ENCODE assay signal across 8 cellular contexts in genomic region chr7:99380032-99380822, GRCh38. TPM values are rescaled to one million over a fixed set of nuclear protein-coding genes. Genes with fewer than 3 reads are reported as not detected.
DNase-seq lines count a peak whose midpoint lies in the region; ATAC-seq and TF ChIP-seq lines count a peak whose summit lies in the region.

No MANE protein-coding gene starts in this region.

- H3K9me3 ChIP-seq in SU-DHL-6 (ENCODE audit: insufficient read depth, low read length) (no peaks in the 10 kb centered on the region), uterus (no peaks in the 10 kb centered on the region)
- no peaks in the 10 kb centered on the region for H3K9me3 ChIP-seq in effector memory CD4-positive, alpha-beta T cell (ENCODE audit: control insufficient read depth, low read length)
- H3K9me3 ChIP-seq in naive thymus-derived CD4-positive, alpha-beta T cell (ENCODE audit: control insufficient read depth in 2 of 3, low read length in 3 of 3), result no peaks in the 10 kb centered on the region

- H3K27ac ChIP-seq in SU-DHL-6 (ENCODE audit: low read depth, low read length) (peak overlapping the region; percentile 88), uterus (peak overlapping the region; percentile 60 to 84)
- peak overlapping the region; percentile 98 for H3K27ac ChIP-seq in effector memory CD4-positive, alpha-beta T cell (ENCODE audit: insufficient read depth, low read length, poor library complexity, severe bottlenecking)
- peak overlapping the region; percentile 96 for H3K27ac ChIP-seq in naive thymus-derived CD4-positive, alpha-beta T cell (ENCODE audit: low read depth, low read length)

- H3K36me3 ChIP-seq in SU-DHL-6 (ENCODE audit: low read length), result 0 out of 2 replicates have a peak, but pooled peaks cover 2% of the 10 kb centered on the region
- peaks cover 22% of the 10 kb centered on the region for H3K36me3 ChIP-seq in effector memory CD4-positive, alpha-beta T cell (ENCODE audit: control insufficient read depth, insufficient read depth, low read length)
- peaks cover 0 to 14% (median 9%) of the 10 kb centered on the region in 3 experiments for H3K36me3 ChIP-seq in naive thymus-derived CD4-positive, alpha-beta T cell (ENCODE audit: control insufficient read depth in 2 of 3, insufficient read depth in 3 of 3, low read length in 3 of 3)
- no peaks in the 10 kb centered on the region for H3K36me3 ChIP-seq in uterus

- peak overlapping the region; percentile 87 to 99 (median 98) for H3K27ac Mint-ChIP-seq in naive thymus-derived CD4-positive, alpha-beta T cell

- no peak overlapping the region for H2AFZ ChIP-seq in SU-DHL-6 (ENCODE audit: low read depth, low read length, severe bottlenecking)

- H3F3A ChIP-seq in SU-DHL-6 (ENCODE audit: insufficient read depth), result peaks cover 30% of the 10 kb centered on the region

- CTCF ChIA-PET in naive thymus-derived CD4-positive, alpha-beta T cell (lab: Charles Lee), result interaction anchor here (1.0 to 1.6 kb wide), 2 partner anchors 11 to 13 kb away, joined by 3 read pairs; no protein-coding TSS in a partner anchor

- peak overlapping the region; percentile 78 to 91 (median 84) for H3K4me3 Mint-ChIP-seq in naive thymus-derived CD4-positive, alpha-beta T cell

- peak overlapping the region; percentile 54 for H3K9ac ChIP-seq in SU-DHL-6 (ENCODE audit: low read length)

- H4K20me1 ChIP-seq in SU-DHL-6 (ENCODE audit: low read depth, low read length), result peaks cover 11% of the 10 kb centered on the region; the same call in 1 of the 2 replicates

- peak overlapping the region; percentile 50 for H3K4me2 ChIP-seq in SU-DHL-6 (ENCODE audit: low read depth, low read length, poor library complexity, severe bottlenecking)

- H3K27me3 ChIP-seq in SU-DHL-6 (ENCODE audit: low read length) (no peaks in the 10 kb centered on the region), uterus (no peaks in the 10 kb centered on the region)
- H3K27me3 ChIP-seq in effector memory CD4-positive, alpha-beta T cell (replicated peaks; ENCODE audit: control insufficient read depth, insufficient read depth, low read length, poor library complexity, severe bottlenecking), result no peaks in the 10 kb centered on the region
- no peaks in the 10 kb centered on the region for H3K27me3 ChIP-seq in naive thymus-derived CD4-positive, alpha-beta T cell (ENCODE audit: control insufficient read depth in 2 of 2, insufficient read depth in 2 of 2, low read length in 2 of 2)

- H3K4me1 ChIP-seq in effector memory CD4-positive, alpha-beta T cell (ENCODE audit: control insufficient read depth, insufficient read depth, low read length, poor library complexity, severe bottlenecking), result peaks cover 52% of the 10 kb centered on the region
- peaks cover 44 to 68% of the 10 kb centered on the region in 2 donors for H3K4me1 ChIP-seq in naive thymus-derived CD4-positive, alpha-beta T cell (ENCODE audit: control insufficient read depth in 2 of 2, insufficient read depth in 2 of 2, low read length in 2 of 2)
- H3K4me1 ChIP-seq in uterus, result peaks cover 0 to 9% of the 10 kb centered on the region in 2 donors

- H3K4me3 ChIP-seq in SU-DHL-6 (ENCODE audit: insufficient read depth, low read length, poor library complexity, severe bottlenecking) (peak overlapping the region; percentile 19), uterus (no peak overlapping the region)
- H3K4me3 ChIP-seq in effector memory CD4-positive, alpha-beta T cell (ENCODE audit: insufficient read depth, low read depth, low read length, poor library complexity, severe bottlenecking), result peak overlapping the region; percentile 35
- peak overlapping the region; percentile 78 for H3K4me3 ChIP-seq in naive thymus-derived CD4-positive, alpha-beta T cell (ENCODE audit: low read length)

- DNase-seq in activated naive CD4-positive, alpha-beta T cell treated with Interleukin-2 at 50 U/mL for 16 hours, result peak; percentile 45
- no peak for DNase-seq in activated naive CD4-positive, alpha-beta T cell (lab: John Stamatoyannopoulos, UW)
- peak in 2 of 3 donors; percentile 23 to 24 for DNase-seq in effector memory CD4-positive, alpha-beta T cell
- peak in 7 of 9 donors; percentile 21 to 37 (median 30) for DNase-seq in naive thymus-derived CD4-positive, alpha-beta T cell
- no peak for DNase-seq in uterus
- DNase-seq in NCI-H2196 treated with DMSO at 0.1 percent for 48 hours (lab: John Stamatoyannopoulos, UW; ENCODE audit: unreplicated experiment), result no peak

- TF ChIP-seq CTCF in SU-DHL-6 (IDR thresholded peaks at IDR 0.05; ENCODE audit: insufficient read depth, low read length, poor library complexity, severe bottlenecking) (no peak), uterus (IDR thresholded peaks at IDR 0.05) (no peak)

- POLR2A ChIA-PET in naive thymus-derived CD4-positive, alpha-beta T cell (lab: Charles Lee), result interaction anchor here (0.9 to 1.7 kb wide), 10 partner anchors 8 to 120 kb away, joined by 3 to 25 read pairs (median 4); partner anchors contain the start of genes BUD31, PDAP1 and ZNF394

- H3K27me3 Mint-ChIP-seq in naive thymus-derived CD4-positive, alpha-beta T cell, result no peaks in the 10 kb centered on the region

- no peaks in the 10 kb centered on the region for H3K9me2 ChIP-seq in SU-DHL-6 (replicated peaks; ENCODE audit: insufficient read depth, low read length)

- no peak for TF ChIP-seq POLR2A in uterus (IDR thresholded peaks at IDR 0.05)

- H3K4me1 Mint-ChIP-seq in naive thymus-derived CD4-positive, alpha-beta T cell, result peaks cover 29 to 70% (median 60%) of the 10 kb centered on the region in 7 donors

- H3K79me2 ChIP-seq in SU-DHL-6 (ENCODE audit: insufficient read depth, low read length), result peaks cover 84% of the 10 kb centered on the region

- H3K9me3 Mint-ChIP-seq in naive thymus-derived CD4-positive, alpha-beta T cell, result peaks cover 0 to 1% (median 0%) of the 10 kb centered on the region in 11 donors

- peak; percentile 37 for ATAC-seq in HG03095 (IDR thresholded peaks at IDR 0.05; ENCODE audit: unreplicated experiment)
- ATAC-seq in naive thymus-derived CD4-positive, alpha-beta T cell, result peak; percentile 15

- H3K36me3 Mint-ChIP-seq in naive thymus-derived CD4-positive, alpha-beta T cell, result peaks cover 5 to 32% (median 7%) of the 10 kb centered on the region in 5 donors

- intact Hi-C loops in naive thymus-derived CD4-positive, alpha-beta T cell (cut with micrococcal nuclease), result loop anchor here (2.0 to 5.0 kb wide), 4 partner anchors 55 to 1233 kb away; partner anchors contain the start of genes ARPC1A (in 1 of the 2) and MOSPD3 (in 1 of the 2)
- intact Hi-C loops in uterus (cut with DNase I; ENCODE audit: low total_unique reads), result no loop called here

RNA-seq across cellular contexts. Expression of gene ARPC1B, which starts 5.7 kb away (rescaled TPM):
- 100 to 1,000 TPM in 4 of 5 experiments, 10 to 100 TPM in 1; 88.1 to 364 (median 141) TPM for total RNA-seq in naive thymus-derived CD4-positive, alpha-beta T cell
- polyA plus RNA-seq in naive thymus-derived CD4-positive, alpha-beta T cell, result 100 to 1,000 TPM; 379 to 575 TPM
- total RNA-seq in uterus, result 100 to 1,000 TPM in 3 of 4 donors, 10 to 100 TPM in 1; 74.5 to 275 (median 196) TPM

RNA-seq across cellular contexts. Expression of gene PDAP1, which starts 28.2 kb away (rescaled TPM):
- 100 to 1,000 TPM in 1 of 5 experiments, 10 to 100 TPM in 4; 42.8 to 104 (median 64.0) TPM for total RNA-seq in naive thymus-derived CD4-positive, alpha-beta T cell
- polyA plus RNA-seq in naive thymus-derived CD4-positive, alpha-beta T cell, result 10 to 100 TPM; 38.4 to 41.2 TPM
- total RNA-seq in uterus, result 100 to 1,000 TPM in 1 of 4 donors, 10 to 100 TPM in 3; 39.9 to 185 (median 72.1) TPM

RNA-seq across cellular contexts. Expression of gene BUD31, which starts 28.5 kb away (rescaled TPM):
- total RNA-seq in naive thymus-derived CD4-positive, alpha-beta T cell, result 100 to 1,000 TPM in 2 of 5 experiments, 10 to 100 TPM in 3; 55.2 to 134 (median 83.9) TPM
- 100 to 1,000 TPM; 148 to 173 TPM for polyA plus RNA-seq in naive thymus-derived CD4-positive, alpha-beta T cell
- total RNA-seq in uterus, result 10 to 100 TPM; 29.4 to 93.2 (median 54.4) TPM

RNA-seq across cellular contexts. Expression of gene ARPC1A, which starts 54.5 kb away (rescaled TPM):
- total RNA-seq in naive thymus-derived CD4-positive, alpha-beta T cell, result 10 to 100 TPM; 28.1 to 62.5 (median 43.2) TPM
- polyA plus RNA-seq in naive thymus-derived CD4-positive, alpha-beta T cell, result 100 to 1,000 TPM in 1 of 2 donors, 10 to 100 TPM in 1; 55.7 to 101 TPM
- total RNA-seq in uterus, result 100 to 1,000 TPM in 3 of 4 donors, 10 to 100 TPM in 1; 76.5 to 118 (median 103) TPM

RNA-seq across cellular contexts. Expression of gene PTCD1, which starts 58.4 kb away (rescaled TPM):
- 10 to 100 TPM in 2 of 5 experiments, 1 to 10 TPM in 3; 4.0 to 10.8 (median 8.8) TPM for total RNA-seq in naive thymus-derived CD4-positive, alpha-beta T cell
- polyA plus RNA-seq in naive thymus-derived CD4-positive, alpha-beta T cell, result 1 to 10 TPM; 3.7 to 4.2 TPM
- total RNA-seq in uterus, result 10 to 100 TPM in 1 of 4 donors, 1 to 10 TPM in 3; 1.2 to 17.4 (median 7.5) TPM

Comparison
In these comparisons a context has a peak if more than half of its experiments do, and no peak if none do; other contexts are left out.
1. DNase-seq: peak in activated naive CD4-positive, alpha-beta T cell treated with Interleukin-2 at 50 U/mL for 16 hours (single experiment), effector memory CD4-positive, alpha-beta T cell (2 of 3) and naive thymus-derived CD4-positive, alpha-beta T cell (7 of 9); none in activated naive CD4-positive, alpha-beta T cell (0 of 4), uterus (0 of 2) and NCI-H2196 treated with DMSO at 0.1 percent for 48 hours (single experiment).
2. H3K4me3 ChIP-seq: peak in SU-DHL-6 (single experiment), effector memory CD4-positive, alpha-beta T cell (single experiment) and naive thymus-derived CD4-positive, alpha-beta T cell (single experiment); none in uterus (0 of 2).
3. Peak in every context shown above with its lines, with median percentiles within 50 percentile points of each other: H3K27ac ChIP-seq.